ENCODE assay signal across 11 cellular contexts in genomic region chr12:114697741-114698565, GRCh38.
DNase-seq lines count a peak whose midpoint lies in the region; ATAC-seq and TF ChIP-seq lines count a peak whose summit lies in the region.
"Had no signal": no experiment of that assay in that cellular context is flagged by ENCODE, and none has a peak within 500 bp of the region (broad histone marks: within the 10 kb centered on the region; RNA-seq: fewer than 3 reads in every experiment).

No MANE protein-coding gene starts in this region.

- H3K4me3 ChIP-seq in WI38 (ENCODE audit: low read depth, low read length) (peak overlapping the region; percentile 53), iPS-11a (ENCODE audit: low read depth, low read length) (peak overlapping the region; percentile 10)
- H3K4me3 ChIP-seq: pancreas had no signal

- TF ChIP-seq CTCF in WI38 (IDR thresholded peaks at IDR 0.05; ENCODE audit: low read depth, low read length), result no peak

- ATAC-seq in HG02763 (IDR thresholded peaks at IDR 0.05; ENCODE audit: unreplicated experiment) (no peak), HG03039 (IDR thresholded peaks at IDR 0.05; ENCODE audit: unreplicated experiment) (no peak), GM18502 (IDR thresholded peaks at IDR 0.05; ENCODE audit: poor library complexity, unreplicated experiment) (no peak)
- ATAC-seq: pancreas had no signal

- DNase-seq in EH (ENCODE audit: low read depth), result peak; percentile 42
- DNase-seq in retina, result peak; percentile 92
- DNase-seq in NCI-H1930 (lab: John Stamatoyannopoulos, UW), result no peak
- DNase-seq: activated B cell treated with CpG ODN at 0.5 μM for 24 hours, NCI-H2171 treated with DMSO at 0.1 percent for 48 hours, pancreas had no signal

Comparison
In these comparisons a context has a peak if more than half of its experiments do, and no peak if none do; other contexts are left out.
1. DNase-seq: peak in EH (single experiment) and retina (single experiment); none in NCI-H1930 (0 of 2).